ENCODE assay signal across 21 cellular contexts in the genomic region with DNA sequence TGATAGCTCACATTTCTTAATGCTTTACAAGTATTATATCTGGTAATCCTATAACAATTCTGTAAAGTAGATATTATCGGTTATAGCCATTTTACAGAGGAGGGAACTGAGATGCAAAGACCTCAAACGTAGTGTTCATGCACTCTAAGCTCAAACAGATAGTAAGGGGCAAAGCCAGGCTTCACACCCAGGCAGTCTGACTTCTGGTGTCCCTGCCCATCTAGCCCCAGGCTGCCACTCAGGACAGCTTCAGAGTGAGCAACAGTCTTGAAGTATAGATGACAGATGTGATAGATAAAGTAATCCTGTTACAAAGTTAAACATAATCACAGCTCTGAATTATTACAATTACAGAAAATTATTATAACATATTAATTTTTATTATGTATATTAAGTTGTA. TPM values are rescaled to one million over a fixed set of nuclear protein-coding genes. Genes with fewer than 3 reads are reported as not detected.
A peak's percentile ranks its signal among the peaks of the same experiment; 100 is the strongest.
DNase-seq lines count a peak whose midpoint lies in the region; ATAC-seq and TF ChIP-seq lines count a peak whose summit lies in the region.
"Had no signal": no experiment of that assay in that cellular context is flagged by ENCODE, and none has a peak within 500 bp of the region (broad histone marks: within the 10 kb centered on the region; RNA-seq: fewer than 3 reads in every experiment).

No MANE protein-coding gene starts in this region.

- no TSS peak for BruUV-seq in A673 (replicated peaks; lab: Mats Ljungman, UMichigan)

- H3K36me3 ChIP-seq in OCI-LY3 (replicated peaks; ENCODE audit: low read depth, low read length) (no peaks in the 10 kb centered on the region), ovary (no peaks in the 10 kb centered on the region), A673 (ENCODE audit: insufficient read depth, low read length, poor library complexity, severe bottlenecking) (no peaks in the 10 kb centered on the region)
- H3K36me3 ChIP-seq: brain microvascular endothelial cell, colonic mucosa, tibial artery had no signal

- no peaks in the 10 kb centered on the region for H4K20me1 ChIP-seq in OCI-LY3 (ENCODE audit: insufficient read depth, low read length)

- no peak for ATAC-seq in natural killer cell treated with Interleukin-12 subunit alpha and Interleukin-12 subunit beta and Interleukin-15 and Interleukin-18, amount 100 ng/mL, for 72 hours
- no peak for ATAC-seq in natural killer cell
- ATAC-seq: GM23338; left lobe of liver; stimulated activated naive B cell treated with anti-CD40 and anti-IgM and Interleukin-4, amounts not matched to agents 10 μg/mL and 1 μg/mL and 100 μg/mL, for 72 hours had no signal

- peak overlapping the region; percentile 60 for H3K4me3 Mint-ChIP-seq in natural killer cell treated with Interleukin-12 subunit alpha and Interleukin-12 subunit beta and Interleukin-15 and Interleukin-18, amount 100 ng/mL, for 72 hours
- no peak overlapping the region for H3K4me3 Mint-ChIP-seq in natural killer cell
- H3K4me3 Mint-ChIP-seq in activated naive CD8-positive, alpha-beta T cell treated with anti-CD3 and anti-CD28 coated beads for 36 hours = peak overlapping the region; percentile 48
- H3K4me3 Mint-ChIP-seq: GM23338; stimulated activated naive B cell treated with anti-CD40 and anti-IgM and Interleukin-4, amounts not matched to agents 10 μg/mL and 1 μg/mL and 100 μg/mL, for 72 hours had no signal

- intact Hi-C loops in natural killer cell (cut with micrococcal nuclease) = loop anchor here (5.0 kb wide), 1 partner anchor 57 kb away; no protein-coding TSS in a partner anchor
- intact Hi-C loops in ovary (cut with DNase I) = loop anchor here in 3 of 4 donors (5.0 to 10.0 kb wide), 5 partner anchors 52 to 172 kb away; no protein-coding TSS in a partner anchor
- intact Hi-C loops in A673 (cut with micrococcal nuclease; ENCODE audit: unreplicated experiment) = loop anchor here (5.0 kb wide), 1 partner anchor 172 kb away; no protein-coding TSS in a partner anchor

- CTCF ChIA-PET in A673 (lab: Charles Lee) = interaction anchor here (0.6 kb wide), 1 partner anchor 122 kb away, joined by 3 read pairs; no protein-coding TSS in a partner anchor

- H3K27me3 ChIP-seq in OCI-LY3 (ENCODE audit: low read depth, low read length) = peaks cover 8% of the 10 kb centered on the region
- no peaks in the 10 kb centered on the region for H3K27me3 ChIP-seq in ovary
- H3K27me3 ChIP-seq in A673 (replicated peaks; ENCODE audit: insufficient read depth, low read depth, low read length, poor library complexity) = no peaks in the 10 kb centered on the region
- H3K27me3 ChIP-seq: brain microvascular endothelial cell, colonic mucosa, tibial artery had no signal

- no peaks in the 10 kb centered on the region for H3K9me3 Mint-ChIP-seq in natural killer cell treated with Interleukin-12 subunit alpha and Interleukin-12 subunit beta and Interleukin-15 and Interleukin-18, amount 100 ng/mL, for 72 hours
- H3K9me3 Mint-ChIP-seq in natural killer cell = no peaks in the 10 kb centered on the region
- H3K9me3 Mint-ChIP-seq in activated naive CD8-positive, alpha-beta T cell treated with anti-CD3 and anti-CD28 coated beads for 36 hours = no peaks in the 10 kb centered on the region
- H3K9me3 Mint-ChIP-seq: GM23338; stimulated activated naive B cell treated with anti-CD40 and anti-IgM and Interleukin-4, amounts not matched to agents 10 μg/mL and 1 μg/mL and 100 μg/mL, for 72 hours had no signal

- no peaks in the 10 kb centered on the region for H3K79me2 ChIP-seq in OCI-LY3 (ENCODE audit: low read length)

- H3K4me1 Mint-ChIP-seq in natural killer cell treated with Interleukin-12 subunit alpha and Interleukin-12 subunit beta and Interleukin-15 and Interleukin-18, amount 100 ng/mL, for 72 hours (ENCODE audit: low read depth in 2 of 2) = peaks cover 42 to 51% of the 10 kb centered on the region in 2 donors
- H3K4me1 Mint-ChIP-seq in natural killer cell = peaks cover 24 to 26% of the 10 kb centered on the region in 2 donors
- H3K4me1 Mint-ChIP-seq in activated naive CD8-positive, alpha-beta T cell treated with anti-CD3 and anti-CD28 coated beads for 36 hours = peaks cover 72% of the 10 kb centered on the region

- no peak for TF ChIP-seq EP300 in ovary (IDR thresholded peaks at IDR 0.05)

- H3K4me1 ChIP-seq in OCI-LY3 (ENCODE audit: low read length) = peaks cover 61% of the 10 kb centered on the region
- H3K4me1 ChIP-seq in ovary (ENCODE audit: insufficient read depth) = peaks cover 3% of the 10 kb centered on the region
- no peaks in the 10 kb centered on the region for H3K4me1 ChIP-seq in A673 (ENCODE audit: insufficient read depth, low read length, poor library complexity, severe bottlenecking)

- H3K27ac Mint-ChIP-seq in natural killer cell treated with Interleukin-12 subunit alpha and Interleukin-12 subunit beta and Interleukin-15 and Interleukin-18, amount 100 ng/mL, for 72 hours = peak overlapping the region; percentile 70 to 96
- no peak overlapping the region for H3K27ac Mint-ChIP-seq in natural killer cell
- H3K27ac Mint-ChIP-seq in activated naive CD8-positive, alpha-beta T cell treated with anti-CD3 and anti-CD28 coated beads for 36 hours = peak overlapping the region; percentile 94
- H3K27ac Mint-ChIP-seq: GM23338; stimulated activated naive B cell treated with anti-CD40 and anti-IgM and Interleukin-4, amounts not matched to agents 10 μg/mL and 1 μg/mL and 100 μg/mL, for 72 hours had no signal

- no peak for TF ChIP-seq POLR2A in ovary (IDR thresholded peaks at IDR 0.05)

- H3K9ac ChIP-seq in OCI-LY3 (ENCODE audit: low read length) = 0 out of 2 replicates have a peak overlapping the region, but pooled peaks have one; percentile 1

- H3K4me2 ChIP-seq in OCI-LY3 (ENCODE audit: low read length) = peak overlapping the region; percentile 63
- H3K4me2 ChIP-seq: GM23338 had no signal

- H3K27ac ChIP-seq in OCI-LY3 (ENCODE audit: low read length) = peak overlapping the region; percentile 41
- H3K27ac ChIP-seq in ovary = no peak overlapping the region
- no peak overlapping the region for H3K27ac ChIP-seq in A673 (ENCODE audit: low read depth, low read length, poor library complexity, severe bottlenecking)
- H3K27ac ChIP-seq: brain microvascular endothelial cell, colonic mucosa, tibial artery had no signal

- H3K36me3 Mint-ChIP-seq in natural killer cell treated with Interleukin-12 subunit alpha and Interleukin-12 subunit beta and Interleukin-15 and Interleukin-18, amount 100 ng/mL, for 72 hours = no peaks in the 10 kb centered on the region
- H3K36me3 Mint-ChIP-seq in natural killer cell = no peaks in the 10 kb centered on the region
- peaks cover 4% of the 10 kb centered on the region for H3K36me3 Mint-ChIP-seq in activated naive CD8-positive, alpha-beta T cell treated with anti-CD3 and anti-CD28 coated beads for 36 hours
- H3K36me3 Mint-ChIP-seq: stimulated activated naive B cell treated with anti-CD40 and anti-IgM and Interleukin-4, amounts not matched to agents 10 μg/mL and 1 μg/mL and 100 μg/mL, for 72 hours had no signal

- H3K4me3 ChIP-seq in OCI-LY3 (ENCODE audit: low read length) (peak overlapping the region; percentile 42), ovary (no peak overlapping the region), A673 (ENCODE audit: low read depth, low read length, poor library complexity, severe bottlenecking) (no peak overlapping the region)
- H3K4me3 ChIP-seq: colonic mucosa, GM23338, tibial artery had no signal

- TF ChIP-seq CTCF in natural killer cell (IDR thresholded peaks at IDR 0.05) (no peak), OCI-LY3 (IDR thresholded peaks at IDR 0.05; ENCODE audit: low read depth, low read length) (no peak), ovary (IDR thresholded peaks at IDR 0.05) (no peak), A673 (conservative IDR thresholded peaks at IDR 0.05; ENCODE audit: low read depth, low read length) (no peak)

- H3K9me3 ChIP-seq in OCI-LY3 (ENCODE audit: insufficient read depth, low read length) (no peaks in the 10 kb centered on the region), ovary (no peaks in the 10 kb centered on the region), A673 (ENCODE audit: low read depth, low read length, poor library complexity, severe bottlenecking) (no peaks in the 10 kb centered on the region)
- H3K9me3 ChIP-seq: colonic mucosa, tibial artery had no signal

- no peak overlapping the region for H2AFZ ChIP-seq in OCI-LY3 (ENCODE audit: low read depth, low read length)
- H2AFZ ChIP-seq: GM23338 had no signal

- DNase-seq in natural killer cell treated with Interleukin-12 subunit alpha and Interleukin-12 subunit beta and Interleukin-15 and Interleukin-18, amount 100 ng/mL, for 72 hours (ENCODE audit: low spot score) = no peak
- DNase-seq in natural killer cell = no peak
- DNase-seq in activated naive CD8-positive, alpha-beta T cell treated with anti-CD3 and anti-CD28 coated beads for 36 hours = no peak
- DNase-seq in AG20443 (ENCODE audit: low spot score) = no peak
- no peak for DNase-seq in ovary
- DNase-seq in A673 (ENCODE audit: low spot score) = no peak
- DNase-seq: brain microvascular endothelial cell; colonic mucosa; midbrain; MV-4-11; NCI-H2029 treated with DMSO at 0.1 percent for 48 hours; SHP77 treated with DMSO at 0.1 percent for 48 hours; stimulated activated naive B cell treated with anti-CD40 and anti-IgM and Interleukin-4, amounts not matched to agents 10 μg/mL and 1 μg/mL and 100 μg/mL, for 72 hours; tibial artery had no signal

- no peaks in the 10 kb centered on the region for H3K27me3 Mint-ChIP-seq in natural killer cell treated with Interleukin-12 subunit alpha and Interleukin-12 subunit beta and Interleukin-15 and Interleukin-18, amount 100 ng/mL, for 72 hours
- no peaks in the 10 kb centered on the region for H3K27me3 Mint-ChIP-seq in natural killer cell (ENCODE audit: low read depth in 2 of 2)
- H3K27me3 Mint-ChIP-seq in activated naive CD8-positive, alpha-beta T cell treated with anti-CD3 and anti-CD28 coated beads for 36 hours = no peaks in the 10 kb centered on the region
- H3K27me3 Mint-ChIP-seq: stimulated activated naive B cell treated with anti-CD40 and anti-IgM and Interleukin-4, amounts not matched to agents 10 μg/mL and 1 μg/mL and 100 μg/mL, for 72 hours had no signal

- POLR2A ChIA-PET in A673 (lab: Charles Lee; ENCODE audit: low non-redundant PET) = no interaction called here

- 63 to 75% (median 71%) methylated on average over 2 of the region's 2 CpGs for WGBS in ovary, 3 donors

RNA-seq across cellular contexts. Expression of a gene that starts 6.2 kb away (rescaled TPM):
- total RNA-seq in natural killer cell treated with Interleukin-12 subunit alpha and Interleukin-12 subunit beta and Interleukin-15 and Interleukin-18, amount 100 ng/mL, for 72 hours = 100 to 1,000 TPM; 157 to 185 TPM
- total RNA-seq in natural killer cell (100 to 1,000 TPM; 273 to 354 (median 287) TPM), ovary (1 to 10 TPM in 5 of 7 donors, under 1 TPM in 2; 0.34 to 2.4 (median 1.4) TPM), A673 (2021) (1.2 and 1.6 TPM in 2 replicates)
- total RNA-seq in activated naive CD8-positive, alpha-beta T cell treated with anti-CD3 and anti-CD28 coated beads for 36 hours = 100 to 1,000 TPM; 194 to 204 TPM
- 1 to 10 TPM; 1.2 to 5.6 TPM for polyA plus RNA-seq in ovary
- total RNA-seq: fibroblast of lung, GM23338, NCI-H460 had no signal
- polyA plus RNA-seq: fibroblast of lung, GM23338 had no signal

RNA-seq across cellular contexts. Expression of a gene that starts 34.7 kb away (rescaled TPM):
- total RNA-seq in natural killer cell treated with Interleukin-12 subunit alpha and Interleukin-12 subunit beta and Interleukin-15 and Interleukin-18, amount 100 ng/mL, for 72 hours = 1 to 10 TPM; 2.5 to 3.0 TPM
- total RNA-seq in natural killer cell (under 1 TPM; 0.75 to 0.88 (median 0.80) TPM), ovary (1 to 10 TPM in 5 of 7 donors, under 1 TPM in 2; 0.83 to 1.6 (median 1.4) TPM), A673 (2021) (4.2 and 5.0 TPM in 2 replicates)
- total RNA-seq in activated naive CD8-positive, alpha-beta T cell treated with anti-CD3 and anti-CD28 coated beads for 36 hours = 1 to 10 TPM; 1.5 to 1.7 TPM
- polyA plus RNA-seq in ovary = 1 to 10 TPM in 1 of 2 donors, under 1 TPM in 1; 0.62 to 2.5 TPM

RNA-seq across cellular contexts. Expression of a gene that starts 45.0 kb away (rescaled TPM):
- total RNA-seq in natural killer cell treated with Interleukin-12 subunit alpha and Interleukin-12 subunit beta and Interleukin-15 and Interleukin-18, amount 100 ng/mL, for 72 hours = under 1 TPM in 1 of 2 donors, not detected in 1; 0.43 TPM
- not detected for total RNA-seq in natural killer cell
- under 1 TPM in 1 of 2 experiments, not detected in 1; 0.36 TPM for total RNA-seq in activated naive CD8-positive, alpha-beta T cell treated with anti-CD3 and anti-CD28 coated beads for 36 hours
- 100 to 1,000 TPM in 1 of 7 donors, 10 to 100 TPM in 5, 1 to 10 TPM in 1; 7.4 to 106 (median 57.7) TPM for total RNA-seq in ovary
- polyA plus RNA-seq in ovary = 100 to 1,000 TPM in 1 of 2 donors, 10 to 100 TPM in 1; 32.0 to 265 TPM
- total RNA-seq in A673 (2021) = not detected in 2 replicates
- total RNA-seq: G401, GM23338, NCI-H460, OCI-LY7 had no signal
- polyA plus RNA-seq: GM23338 had no signal

RNA-seq across cellular contexts. Expression of a gene that starts 56.3 kb away (rescaled TPM):
- total RNA-seq in natural killer cell treated with Interleukin-12 subunit alpha and Interleukin-12 subunit beta and Interleukin-15 and Interleukin-18, amount 100 ng/mL, for 72 hours = 1 to 10 TPM; 1.5 to 8.6 TPM
- total RNA-seq in natural killer cell (10 to 100 TPM in 1 of 3 donors, 1 to 10 TPM in 2; 2.5 to 11.2 (median 3.8) TPM), ovary (10 to 100 TPM in 1 of 7 donors, 1 to 10 TPM in 6; 2.5 to 24.2 (median 5.4) TPM), A673 (2021) (0.17 and 0.28 TPM in 2 replicates)
- 1 to 10 TPM; 2.1 to 2.4 TPM for total RNA-seq in activated naive CD8-positive, alpha-beta T cell treated with anti-CD3 and anti-CD28 coated beads for 36 hours
- polyA plus RNA-seq in ovary = 1 to 10 TPM in 1 of 2 donors, under 1 TPM in 1; 0.80 to 2.5 TPM
- total RNA-seq: G401, OCI-LY7 had no signal

Comparison
In these comparisons a context has a peak if more than half of its experiments do, and no peak if none do; other contexts are left out.
1. H3K27ac Mint-ChIP-seq: peak in natural killer cell treated with Interleukin-12 subunit alpha and Interleukin-12 subunit beta and Interleukin-15 and Interleukin-18, amount 100 ng/mL, for 72 hours (2 of 2) and activated naive CD8-positive, alpha-beta T cell treated with anti-CD3 and anti-CD28 coated beads for 36 hours (single experiment); none in natural killer cell (0 of 2).
2. RNA of a gene that starts 6.2 kb away (total RNA-seq): 273 to 354 TPM in natural killer cell, 194 to 204 TPM in activated naive CD8-positive, alpha-beta T cell treated with anti-CD3 and anti-CD28 coated beads for 36 hours and 157 to 185 TPM in natural killer cell treated with Interleukin-12 subunit alpha and Interleukin-12 subunit beta and Interleukin-15 and Interleukin-18, amount 100 ng/mL, for 72 hours; 1.2 to 1.6 TPM in A673 and 0.34 to 2.4 TPM in ovary; every median in the first group is over 10 times any median in the second.